ENCODE assay signal across 9 cellular contexts in genomic region chr20:38872036-38872435, GRCh38. TPM values are rescaled to one million over a fixed set of nuclear protein-coding genes. Genes with fewer than 3 reads are reported as not detected.
DNase-seq lines count a peak whose midpoint lies in the region; ATAC-seq and TF ChIP-seq lines count a peak whose summit lies in the region.
"Had no signal": no experiment of that assay in that cellular context is flagged by ENCODE, and none has a peak within 500 bp of the region (broad histone marks: within the 10 kb centered on the region; RNA-seq: fewer than 3 reads in every experiment).

No MANE protein-coding gene starts in this region.

- intact Hi-C loops in stomach (cut with DNase I; ENCODE audit: low total_unique reads) (no loop called here), body of pancreas (cut with DNase I) (no loop called here)

- no peak for TF ChIP-seq CTCF in epithelial cell of proximal tubule (conservative IDR thresholded peaks at IDR 0.05; ENCODE audit: low read depth, low read length)
- no peak for TF ChIP-seq CTCF in stomach (IDR thresholded peaks at IDR 0.05)
- no peak for TF ChIP-seq CTCF in body of pancreas (IDR thresholded peaks at IDR 0.05)

- H3K9me3 ChIP-seq in stomach (peaks cover 0 to 5% (median 0%) of the 10 kb centered on the region in 4 donors), body of pancreas (no peaks in the 10 kb centered on the region)

- peak; percentile 65 for DNase-seq in activated effector memory CD4-positive, alpha-beta T cell treated with anti-CD3 and anti-CD28 coated beads, Interleukin-2, amount 50 U/mL, for 16 hours
- no peak for DNase-seq in activated effector memory CD4-positive, alpha-beta T cell treated with Interleukin-2 at 50 U/mL for 16 hours
- DNase-seq in epithelial cell of proximal tubule (ENCODE audit: low read depth) (peak; percentile 52), stomach (no peak), DMS153 treated with DMSO at 0.1 percent for 48 hours (lab: John Stamatoyannopoulos, UW; ENCODE audit: unreplicated experiment) (no peak), body of pancreas (no peak), COLO668 (lab: John Stamatoyannopoulos, UW; ENCODE audit: unreplicated experiment) (no peak)
- DNase-seq: NCI-H748 treated with DMSO at 0.1 percent for 48 hours had no signal

- H3K36me3 ChIP-seq in stomach: no peaks in the 10 kb centered on the region
- no peaks in the 10 kb centered on the region for H3K36me3 ChIP-seq in body of pancreas (replicated peaks in 1 of 2; ENCODE audit: insufficient read depth in 1 of 2, low read depth in 2 of 2)

- no peak for ATAC-seq in body of pancreas

- 51 to 58% (median 56%) methylated on average over 7 of the region's 7 CpGs for WGBS in stomach, 5 donors
- WGBS in body of pancreas, 2 donors: 50 to 55% methylated on average over 7 of the region's 7 CpGs

- TF ChIP-seq POLR2A in Raji (IDR thresholded peaks at IDR 0.05; ENCODE audit: insufficient read depth, low read depth, low read length) (0 out of 2 replicates have a peak, but pooled peaks have one; percentile 16), stomach (IDR thresholded peaks at IDR 0.05) (no peak), body of pancreas (IDR thresholded peaks at IDR 0.05) (no peak)

- H3K27me3 ChIP-seq in stomach (peaks cover 0 to 38% (median 0%) of the 10 kb centered on the region in 3 donors), body of pancreas (no peaks in the 10 kb centered on the region)

- H3K27ac ChIP-seq in stomach: peak overlapping the region in 3 of 5 donors; percentile 13 to 77 (median 42)
- H3K27ac ChIP-seq in body of pancreas: no peak overlapping the region

- H3K4me1 ChIP-seq in stomach (peaks cover 0 to 48% (median 26%) of the 10 kb centered on the region in 4 donors), body of pancreas (peaks cover 11% of the 10 kb centered on the region)

- no peak for TF ChIP-seq EP300 in stomach (IDR thresholded peaks at IDR 0.05)

- H3K4me3 ChIP-seq in epithelial cell of proximal tubule (ENCODE audit: low read depth, low read length) (no peak overlapping the region), stomach (no peak overlapping the region), body of pancreas (no peak overlapping the region)

RNA-seq across cellular contexts. Expression of gene FAM83D, which starts 54.2 kb away (rescaled TPM):
- total RNA-seq in epithelial cell of proximal tubule (56.7 and 72.8 TPM in 2 replicates), stomach (100 to 1,000 TPM in 2 of 5 donors, 10 to 100 TPM in 2, 1 to 10 TPM in 1; 2.0 to 289 (median 36.4) TPM), body of pancreas (under 1 TPM in 1 of 2 donors, not detected in 1; 0.52 TPM)
- 10 to 100 TPM in 1 of 3 donors, 1 to 10 TPM in 2; 2.3 to 22.9 (median 3.1) TPM for polyA plus RNA-seq in stomach

Comparison
In these comparisons a context has a peak if more than half of its experiments do, and no peak if none do; other contexts are left out.
1. DNase-seq: peak in activated effector memory CD4-positive, alpha-beta T cell treated with anti-CD3 and anti-CD28 coated beads, Interleukin-2, amount 50 U/mL, for 16 hours (single experiment) and epithelial cell of proximal tubule (single experiment); none in activated effector memory CD4-positive, alpha-beta T cell treated with Interleukin-2 at 50 U/mL for 16 hours (single experiment), stomach (single experiment), DMS153 treated with DMSO at 0.1 percent for 48 hours (single experiment), body of pancreas (0 of 4) and COLO668 (single experiment).
2. H3K27ac ChIP-seq: peak in stomach (3 of 5); none in body of pancreas (0 of 4).